ENCODE assay signal across 23 cellular contexts in genomic region chr6:22647671-22648070, GRCh38.
DNase-seq lines count a peak whose midpoint lies in the region; ATAC-seq and TF ChIP-seq lines count a peak whose summit lies in the region.
"Had no signal": no experiment of that assay in that cellular context is flagged by ENCODE, and none has a peak within 500 bp of the region (broad histone marks: within the 10 kb centered on the region; RNA-seq: fewer than 3 reads in every experiment).

No MANE protein-coding gene starts in this region.

- intact Hi-C loops in A673 (cut with micrococcal nuclease; ENCODE audit: unreplicated experiment): no loop called here

- no peaks in the 10 kb centered on the region for H3K9me3 Mint-ChIP-seq in mesothelial cell of epicardium
- H3K9me3 Mint-ChIP-seq: CD4-positive, alpha-beta T cell had no signal

- no peaks in the 10 kb centered on the region for H3K27me3 ChIP-seq in A673 (replicated peaks; ENCODE audit: insufficient read depth, low read depth, low read length, poor library complexity)
- H3K27me3 ChIP-seq: BLaER1 treated with 17β-estradiol and CSF1 and Interleukin-3, amounts not matched to agents 10 nM and 100 nM had no signal

- no peak overlapping the region for H3K4me3 ChIP-seq in A673 (ENCODE audit: low read depth, low read length, poor library complexity, severe bottlenecking)
- H3K4me3 ChIP-seq: BLaER1 treated with 17β-estradiol and CSF1 and Interleukin-3, amounts not matched to agents 10 nM and 100 nM; PC-9 had no signal

- ATAC-seq in GM21423 (IDR thresholded peaks at IDR 0.05; ENCODE audit: unreplicated experiment): no peak
- ATAC-seq: T-cell had no signal

- H3K9me3 ChIP-seq in A673 (ENCODE audit: low read depth, low read length, poor library complexity, severe bottlenecking): no peaks in the 10 kb centered on the region
- H3K9me3 ChIP-seq: BLaER1 treated with 17β-estradiol and CSF1 and Interleukin-3, amounts not matched to agents 10 nM and 100 nM had no signal

- H3K27ac Mint-ChIP-seq in mesothelial cell of epicardium: peak overlapping the region; percentile 28
- H3K27ac Mint-ChIP-seq: CD4-positive, alpha-beta T cell; T-cell had no signal

- no peak for TF ChIP-seq CTCF in A673 (conservative IDR thresholded peaks at IDR 0.05; ENCODE audit: low read depth, low read length)
- no peak for TF ChIP-seq CTCF in mesothelial cell of epicardium (IDR thresholded peaks at IDR 0.05; ENCODE audit: unreplicated experiment)
- TF ChIP-seq CTCF in RWPE1 (conservative IDR thresholded peaks at IDR 0.05; ENCODE audit: low read depth): no peak

- POLR2A ChIA-PET in A673 (lab: Charles Lee; ENCODE audit: low non-redundant PET) (no interaction called here), RWPE1 (lab: Yijun Ruan, JAX; ENCODE audit: low non-redundant PET) (no interaction called here)

- no peaks in the 10 kb centered on the region for H3K36me3 ChIP-seq in A673 (ENCODE audit: insufficient read depth, low read length, poor library complexity, severe bottlenecking)
- H3K36me3 ChIP-seq: BLaER1 treated with 17β-estradiol and CSF1 and Interleukin-3, amounts not matched to agents 10 nM and 100 nM had no signal

- no peak overlapping the region for H3K4me3 Mint-ChIP-seq in mesothelial cell of epicardium
- H3K4me3 Mint-ChIP-seq: CD4-positive, alpha-beta T cell; T-cell had no signal

- peaks cover 13% of the 10 kb centered on the region for H3K4me1 Mint-ChIP-seq in mesothelial cell of epicardium
- H3K4me1 Mint-ChIP-seq: T-cell had no signal

- H3K27me3 Mint-ChIP-seq in mesothelial cell of epicardium (ENCODE audit: low read depth): no peaks in the 10 kb centered on the region
- H3K27me3 Mint-ChIP-seq: CD4-positive, alpha-beta T cell; T-cell had no signal

- no TSS peak for BruUV-seq in A673 (replicated peaks; lab: Mats Ljungman, UMichigan)

- H3K27ac ChIP-seq in A673 (ENCODE audit: low read depth, low read length, poor library complexity, severe bottlenecking) (no peak overlapping the region), RWPE1 (no peak overlapping the region)
- H3K27ac ChIP-seq: BLaER1 treated with 17β-estradiol and CSF1 and Interleukin-3, amounts not matched to agents 10 nM and 100 nM; PC-9 had no signal

- H3K4me1 ChIP-seq in A673 (ENCODE audit: insufficient read depth, low read length, poor library complexity, severe bottlenecking): no peaks in the 10 kb centered on the region
- H3K4me1 ChIP-seq: BLaER1 treated with 17β-estradiol and CSF1 and Interleukin-3, amounts not matched to agents 10 nM and 100 nM had no signal

- H3K36me3 Mint-ChIP-seq in mesothelial cell of epicardium: no peaks in the 10 kb centered on the region
- H3K36me3 Mint-ChIP-seq: T-cell had no signal

- peak; percentile 12 for DNase-seq in A673 (ENCODE audit: low spot score)
- DNase-seq in NCI-H1105 treated with DMSO at 0.1 percent for 48 hours (lab: John Stamatoyannopoulos, UW): peak; percentile 54
- DNase-seq in cerebellar cortex (ENCODE audit: low spot score): peak; percentile 2
- no peak for DNase-seq in mesothelial cell of epicardium (ENCODE audit: low spot score in 2 of 2, unreplicated experiment in 2 of 2)
- no peak for DNase-seq in NCI-H1694 treated with DMSO at 0.1 percent for 48 hours (lab: John Stamatoyannopoulos, UW)
- no peak for DNase-seq in RWPE1 (ENCODE audit: low spot score)
- DNase-seq: AML-193; CD4-positive, alpha-beta T cell; DMS53; IMR-90; KG1; MM.1S; NCI-H1417 treated with DMSO at 0.1 percent for 48 hours; NCI-H187 treated with DMSO at 0.1 percent for 48 hours; NCI-H2107; NCI-H510A; NCI-H774; PC-9; RPMI8226; SHP77; T-cell had no signal

- CTCF ChIA-PET in A673 (lab: Charles Lee): no interaction called here
- CTCF ChIA-PET in RWPE1 (lab: Yijun Ruan, JAX): no interaction called here

Comparison
In these comparisons a context has a peak if more than half of its experiments do, and no peak if none do; other contexts are left out.
1. DNase-seq: peak in A673 (single experiment), NCI-H1105 treated with DMSO at 0.1 percent for 48 hours (single experiment) and cerebellar cortex (single experiment); none in mesothelial cell of epicardium (0 of 2), NCI-H1694 treated with DMSO at 0.1 percent for 48 hours (single experiment) and RWPE1 (single experiment).